In genomic region chr22:19290400-19291217, GRCh38 we compare ENCODE assay signal across 8 cellular contexts. TPM values are rescaled to one million over a fixed set of nuclear protein-coding genes. Genes with fewer than 3 reads are reported as not detected.
DNase-seq lines count a peak whose midpoint lies in the region; TF ChIP-seq lines count a peak whose summit lies in the region.

No MANE protein-coding gene starts in this region.

- peak overlapping the region; percentile 35 for H3K27ac Mint-ChIP-seq in dendritic cell treated with granulocyte-macrophage colony-stimulating factor and Interleukin-4, amounts not matched to agents 40 ng/mL and 50 ng/mL, for 4 days

- H3K27me3 ChIP-seq in OCI-LY1 (ENCODE audit: insufficient read depth, low read length), result 0 out of 2 replicates have a peak, but pooled peaks cover 5% of the 10 kb centered on the region
- peaks cover 25% of the 10 kb centered on the region for H3K27me3 ChIP-seq in mucosa of stomach (ENCODE audit: control insufficient read depth, insufficient read depth, low read length)

- peak overlapping the region; percentile 75; the same call in 1 of the 2 replicates for H3K9ac ChIP-seq in OCI-LY1 (ENCODE audit: low read length)
- H3K9ac ChIP-seq in mucosa of stomach (ENCODE audit: low read length), result peak overlapping the region; percentile 56

- peak overlapping the region; percentile 93 for H3K4me2 ChIP-seq in OCI-LY1 (ENCODE audit: low read length)

- peak overlapping the region; percentile 34; the same call in 1 of the 2 replicates for H2AFZ ChIP-seq in OCI-LY1 (ENCODE audit: low read length)

- intact Hi-C loops in dendritic cell treated with granulocyte-macrophage colony-stimulating factor and Interleukin-4, amounts not matched to agents 40 ng/mL and 50 ng/mL, for 4 days (cut with micrococcal nuclease), result loop anchor here (1.0 to 10.0 kb wide), 4 partner anchors 112 to 189 kb away; partner anchors contain the start of genes CDC45, DGCR2, HIRA and MRPL40

- H3K4me1 ChIP-seq in OCI-LY1 (ENCODE audit: insufficient read depth, low read length, severe bottlenecking) (peaks cover 20% of the 10 kb centered on the region), mucosa of stomach (ENCODE audit: control insufficient read depth, insufficient read depth, low read length) (peaks cover 18% of the 10 kb centered on the region)

- no peak for DNase-seq in GM12864 (ENCODE audit: low read depth)
- no peak for DNase-seq in GM19238 (ENCODE audit: insufficient read length, low spot score)
- no peak for DNase-seq in dermis blood vessel endothelial cell
- no peak for DNase-seq in 8988T
- no peak for DNase-seq in DMS153 treated with DMSO at 0.1 percent for 48 hours (lab: John Stamatoyannopoulos, UW; ENCODE audit: unreplicated experiment)

- H3K4me3 ChIP-seq in GM12864 (ENCODE audit: low read depth, low read length), result peak overlapping the region; percentile 66
- peak overlapping the region; percentile 84 for H3K4me3 ChIP-seq in OCI-LY1 (ENCODE audit: low read depth, low read length, poor library complexity, severe bottlenecking)
- no peak overlapping the region for H3K4me3 ChIP-seq in mucosa of stomach (ENCODE audit: low read length)

- H3K9me2 ChIP-seq in OCI-LY1 (ENCODE audit: low read depth, low read length), result no peaks in the 10 kb centered on the region

- peaks cover 34% of the 10 kb centered on the region for H3K27me3 Mint-ChIP-seq in dendritic cell treated with granulocyte-macrophage colony-stimulating factor and Interleukin-4, amounts not matched to agents 40 ng/mL and 50 ng/mL, for 4 days

- no peak overlapping the region for H3K27ac ChIP-seq in OCI-LY1 (ENCODE audit: low read depth, low read length, poor library complexity, severe bottlenecking)

- H3K9me3 Mint-ChIP-seq in dendritic cell treated with granulocyte-macrophage colony-stimulating factor and Interleukin-4, amounts not matched to agents 40 ng/mL and 50 ng/mL, for 4 days, result no peaks in the 10 kb centered on the region

- peaks cover 23% of the 10 kb centered on the region for H3K4me1 Mint-ChIP-seq in dendritic cell treated with granulocyte-macrophage colony-stimulating factor and Interleukin-4, amounts not matched to agents 40 ng/mL and 50 ng/mL, for 4 days (ENCODE audit: low read depth)

- no peaks in the 10 kb centered on the region for H3K79me2 ChIP-seq in OCI-LY1 (ENCODE audit: insufficient read depth, low read length)

- H3K9me3 ChIP-seq in OCI-LY1 (ENCODE audit: low read length), result no peaks in the 10 kb centered on the region
- no peaks in the 10 kb centered on the region for H3K9me3 ChIP-seq in mucosa of stomach (ENCODE audit: control insufficient read depth, low read length)

- no peaks in the 10 kb centered on the region for H3K36me3 Mint-ChIP-seq in dendritic cell treated with granulocyte-macrophage colony-stimulating factor and Interleukin-4, amounts not matched to agents 40 ng/mL and 50 ng/mL, for 4 days (ENCODE audit: low read depth)

- H3K36me3 ChIP-seq in OCI-LY1 (ENCODE audit: insufficient read depth, low read length) (no peaks in the 10 kb centered on the region), mucosa of stomach (ENCODE audit: control insufficient read depth, insufficient read depth, low read length) (no peaks in the 10 kb centered on the region)

- H3F3A ChIP-seq in OCI-LY1 (ENCODE audit: insufficient read depth, low read length), result no peaks in the 10 kb centered on the region

- no peaks in the 10 kb centered on the region for H4K20me1 ChIP-seq in OCI-LY1 (ENCODE audit: insufficient read depth, low read length)

- TF ChIP-seq CTCF in GM12864 (IDR thresholded peaks at IDR 0.05; ENCODE audit: low read depth, low read length, missing control alignments), result no peak
- no peak for TF ChIP-seq CTCF in OCI-LY1 (IDR thresholded peaks at IDR 0.05; ENCODE audit: low read length)

- peak overlapping the region; percentile 77 for H3K4me3 Mint-ChIP-seq in dendritic cell treated with granulocyte-macrophage colony-stimulating factor and Interleukin-4, amounts not matched to agents 40 ng/mL and 50 ng/mL, for 4 days

RNA-seq across cellular contexts. Expression of gene CLTCL1, which starts 0.9 kb away (rescaled TPM):
- total RNA-seq in dermis blood vessel endothelial cell, result 4.2 and 4.9 TPM in 2 replicates
